In the genomic region with DNA sequence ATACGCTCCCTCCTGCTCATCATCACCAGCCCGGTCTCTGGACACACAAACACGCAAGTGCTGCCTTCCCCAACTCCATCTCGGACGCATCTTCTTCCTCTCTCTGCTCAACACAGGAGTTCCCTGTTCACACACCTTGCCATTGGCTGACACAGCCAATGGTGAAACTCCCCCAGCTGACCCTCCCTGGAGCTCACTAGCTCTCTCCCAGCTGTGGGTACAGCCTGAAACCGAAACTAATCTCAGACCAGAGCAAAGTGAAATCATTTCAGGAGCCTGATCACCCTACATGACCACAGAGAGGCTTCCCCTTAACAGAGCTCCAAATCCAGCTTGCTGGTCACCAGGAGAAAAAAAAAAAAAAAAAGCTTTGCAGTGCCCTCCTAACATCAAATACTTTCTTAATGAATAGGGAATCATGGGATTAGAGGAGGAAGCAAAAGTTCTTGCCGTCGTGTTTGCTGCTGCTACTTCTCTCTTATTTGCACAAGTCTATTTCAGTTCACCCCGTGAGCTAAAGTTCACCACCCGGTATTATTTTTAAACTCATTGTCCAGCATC, we compare ENCODE assay signal across 8 cellular contexts. TPM values are rescaled to one million over a fixed set of nuclear protein-coding genes. Genes with fewer than 3 reads are reported as not detected.
A peak's percentile ranks its signal among the peaks of the same experiment; 100 is the strongest.
DNase-seq lines count a peak whose midpoint lies in the region; ATAC-seq and FAIRE-seq lines count a peak whose summit lies in the region.

No MANE protein-coding gene starts in this region.

- peaks cover 43% of the 10 kb centered on the region for H3K4me1 Mint-ChIP-seq in activated CD4-positive, alpha-beta memory T cell treated with anti-CD3 and anti-CD28 coated beads, Interleukin-2, amount 10 ng/mL, durations not matched to agents 7 days and 5 days

- CTCF ChIA-PET in activated CD4-positive, alpha-beta memory T cell treated with anti-CD3 and anti-CD28 coated beads, Interleukin-2, amount 10 ng/mL, durations not matched to agents 7 days and 5 days (lab: Charles Lee), result interaction anchor here (0.7 to 2.9 kb wide), 7 partner anchors 9 to 114 kb away, joined by 3 to 10 read pairs (median 6); a partner anchor contains a TSS

- H3K36me3 Mint-ChIP-seq in activated CD4-positive, alpha-beta memory T cell treated with anti-CD3 and anti-CD28 coated beads, Interleukin-2, amount 10 ng/mL, durations not matched to agents 7 days and 5 days (ENCODE audit: low read depth), result no peaks in the 10 kb centered on the region

- peak; percentile 83 for DNase-seq in AG08396 (ENCODE audit: low spot score)
- DNase-seq in GM18507 (ENCODE audit: extremely low spot score, insufficient read length, low read depth), result peak; percentile 65
- peak; percentile 5 for DNase-seq in NCI-H146 treated with DMSO at 0.1 percent for 48 hours (lab: John Stamatoyannopoulos, UW; ENCODE audit: unreplicated experiment)
- DNase-seq in activated CD4-positive, alpha-beta memory T cell treated with anti-CD3 and anti-CD28 coated beads, Interleukin-2, amount 10 ng/mL, durations not matched to agents 7 days and 5 days, result peak; percentile 49
- peak; percentile 85 for DNase-seq in fibroblast of peridontal ligament (ENCODE audit: extremely low read depth)
- DNase-seq in occipital lobe (lab: John Stamatoyannopoulos, UW), result peak; percentile 37
- DNase-seq in retina, result no peak

- H3K4me3 Mint-ChIP-seq in activated CD4-positive, alpha-beta memory T cell treated with anti-CD3 and anti-CD28 coated beads, Interleukin-2, amount 10 ng/mL, durations not matched to agents 7 days and 5 days, result peak overlapping the region; percentile 57

- H3K27ac Mint-ChIP-seq in activated CD4-positive, alpha-beta memory T cell treated with anti-CD3 and anti-CD28 coated beads, Interleukin-2, amount 10 ng/mL, durations not matched to agents 7 days and 5 days, result no peak overlapping the region

- POLR2A ChIA-PET in activated CD4-positive, alpha-beta memory T cell treated with anti-CD3 and anti-CD28 coated beads, Interleukin-2, amount 10 ng/mL, durations not matched to agents 7 days and 5 days (lab: Charles Lee), result interaction anchor here (1.5 to 2.5 kb wide), 3 partner anchors 9 to 60 kb away, joined by 3 to 8 read pairs (median 5); a partner anchor contains a TSS

- FAIRE-seq in GM18507 (lab: Jason Lieb, UNC), result peak; percentile 92

- H3K9me3 Mint-ChIP-seq in activated CD4-positive, alpha-beta memory T cell treated with anti-CD3 and anti-CD28 coated beads, Interleukin-2, amount 10 ng/mL, durations not matched to agents 7 days and 5 days, result no peaks in the 10 kb centered on the region

- peak; percentile 82 for ATAC-seq in HG02870 (IDR thresholded peaks at IDR 0.05; ENCODE audit: unreplicated experiment)

- H3K27me3 Mint-ChIP-seq in activated CD4-positive, alpha-beta memory T cell treated with anti-CD3 and anti-CD28 coated beads, Interleukin-2, amount 10 ng/mL, durations not matched to agents 7 days and 5 days, result peaks cover 41% of the 10 kb centered on the region

RNA-seq across cellular contexts. Expression of a gene that starts 8.3 kb away (rescaled TPM):
- under 1 TPM in 1 of 2 experiments, not detected in 1; 0.25 TPM for total RNA-seq in activated CD4-positive, alpha-beta memory T cell treated with anti-CD3 and anti-CD28 coated beads, Interleukin-2, amount 10 ng/mL, durations not matched to agents 7 days and 5 days
- 10.9 TPM for total RNA-seq in occipital lobe

RNA-seq across cellular contexts. Expression of a gene that starts 41.2 kb away (rescaled TPM):
- total RNA-seq in activated CD4-positive, alpha-beta memory T cell treated with anti-CD3 and anti-CD28 coated beads, Interleukin-2, amount 10 ng/mL, durations not matched to agents 7 days and 5 days, result 10 to 100 TPM; 44.6 to 46.6 TPM
- total RNA-seq in occipital lobe, result 71.1 TPM
